Comparison of ENCODE assay signal across 23 cellular contexts in genomic region chr10:127937915-127938440, GRCh38. TPM values are rescaled to one million over a fixed set of nuclear protein-coding genes. Genes with fewer than 3 reads are reported as not detected.
DNase-seq lines count a peak whose midpoint lies in the region; ATAC-seq and TF ChIP-seq lines count a peak whose summit lies in the region.
"Had no signal": no experiment of that assay in that cellular context is flagged by ENCODE, and none has a peak within 500 bp of the region (broad histone marks: within the 10 kb centered on the region; RNA-seq: fewer than 3 reads in every experiment).

No MANE protein-coding gene starts in this region.

- no peak for TF ChIP-seq CTCF in RWPE1 (conservative IDR thresholded peaks at IDR 0.05; ENCODE audit: low read depth)

- POLR2A ChIA-PET in RWPE1 (lab: Yijun Ruan, JAX; ENCODE audit: low non-redundant PET), result no interaction called here
- POLR2A ChIA-PET in activated CD8-positive, alpha-beta T cell treated with anti-CD3 and anti-CD28 coated beads, Interleukin-2, amount 10 ng/mL, durations not matched to agents 7 days and 5 days (lab: Charles Lee), result no interaction called here

- H3K27me3 Mint-ChIP-seq in activated CD8-positive, alpha-beta T cell treated with anti-CD3 and anti-CD28 coated beads, Interleukin-2, amount 10 ng/mL, durations not matched to agents 7 days and 5 days (ENCODE audit: low read depth), result peaks cover 2% of the 10 kb centered on the region

- ATAC-seq in Right ventricle myocardium superior (ENCODE audit: poor library complexity) (peak; percentile 28), left cardiac atrium (no peak)
- no peak for ATAC-seq in activated CD8-positive, alpha-beta T cell treated with anti-CD3 and anti-CD28 coated beads, Interleukin-2, amount 10 ng/mL, durations not matched to agents 7 days and 5 days

- no peaks in the 10 kb centered on the region for H3K36me3 Mint-ChIP-seq in activated CD8-positive, alpha-beta T cell treated with anti-CD3 and anti-CD28 coated beads, Interleukin-2, amount 10 ng/mL, durations not matched to agents 7 days and 5 days (ENCODE audit: low read depth)
- H3K36me3 Mint-ChIP-seq: IgD-negative memory B cell had no signal

- H3K4me3 Mint-ChIP-seq in activated CD8-positive, alpha-beta T cell treated with anti-CD3 and anti-CD28 coated beads, Interleukin-2, amount 10 ng/mL, durations not matched to agents 7 days and 5 days, result no peak overlapping the region
- H3K4me3 Mint-ChIP-seq: CD4-positive, alpha-beta T cell; IgD-negative memory B cell had no signal

- H3K4me1 Mint-ChIP-seq in activated CD8-positive, alpha-beta T cell treated with anti-CD3 and anti-CD28 coated beads, Interleukin-2, amount 10 ng/mL, durations not matched to agents 7 days and 5 days (ENCODE audit: low read depth), result no peaks in the 10 kb centered on the region

- no peak overlapping the region for H3K27ac Mint-ChIP-seq in activated CD8-positive, alpha-beta T cell treated with anti-CD3 and anti-CD28 coated beads, Interleukin-2, amount 10 ng/mL, durations not matched to agents 7 days and 5 days
- H3K27ac Mint-ChIP-seq: CD4-positive, alpha-beta T cell; IgD-negative memory B cell had no signal

- no peaks in the 10 kb centered on the region for H3K9me3 Mint-ChIP-seq in activated CD8-positive, alpha-beta T cell treated with anti-CD3 and anti-CD28 coated beads, Interleukin-2, amount 10 ng/mL, durations not matched to agents 7 days and 5 days (ENCODE audit: insufficient read depth)
- H3K9me3 Mint-ChIP-seq: CD4-positive, alpha-beta T cell had no signal

- intact Hi-C loops in Right ventricle myocardium superior (cut with DNase I), result no loop called here
- intact Hi-C loops in left cardiac atrium (cut with DNase I), result no loop called here

- DNase-seq in Right ventricle myocardium superior (no peak), left cardiac atrium (no peak), RWPE1 (ENCODE audit: low spot score) (no peak), islet precursor cell (peak; percentile 47), substantia nigra (lab: John Stamatoyannopoulos, UW) (peak in 2 of 49 donors; percentile 31 to 33), middle frontal gyrus (ENCODE audit: extremely low spot score, low spot score) (no peak)
- DNase-seq in activated CD8-positive, alpha-beta T cell treated with anti-CD3 and anti-CD28 coated beads, Interleukin-2, amount 10 ng/mL, durations not matched to agents 7 days and 5 days, result no peak
- DNase-seq in activated effector memory CD4-positive, alpha-beta T cell treated with anti-CD3 and anti-CD28 coated beads, Interleukin-2, amount 50 U/mL, for 16 hours, result no peak
- DNase-seq: CD4-positive, alpha-beta T cell; MM.1S; NCI-H1417 treated with DMSO at 0.1 percent for 48 hours; NCI-H1694 treated with DMSO at 0.1 percent for 48 hours; NCI-H2081; NCI-H2227 treated with DMSO at 0.1 percent for 48 hours; NCI-H510A; NCI-H69; NK-92 treated with Interleukin-12 subunit alpha and Interleukin-12 subunit beta, amount 100 ng/mL, for 24 hours; RPMI8226; SJCRH30 had no signal

- H3K27ac ChIP-seq in RWPE1, result peak overlapping the region; percentile 69
- peak overlapping the region; percentile 14 for H3K27ac ChIP-seq in substantia nigra (ENCODE audit: low read depth, low read length, poor library complexity, severe bottlenecking)
- H3K27ac ChIP-seq: BLaER1 treated with 17β-estradiol and CSF1 and Interleukin-3, amounts not matched to agents 10 nM and 100 nM; HL-60; KMS-11; SJCRH30 had no signal

- CTCF ChIA-PET in RWPE1 (lab: Yijun Ruan, JAX), result interaction anchor here (1.4 kb wide), 1 partner anchor 74 kb away, joined by 6 read pairs; no protein-coding TSS in a partner anchor
- CTCF ChIA-PET in activated CD8-positive, alpha-beta T cell treated with anti-CD3 and anti-CD28 coated beads, Interleukin-2, amount 10 ng/mL, durations not matched to agents 7 days and 5 days (lab: Charles Lee), result no interaction called here

RNA-seq across cellular contexts. Expression of gene PTPRE, which starts 31.1 kb away (rescaled TPM):
- total RNA-seq in Right ventricle myocardium superior (16.0 TPM), left cardiac atrium (10 to 100 TPM; 14.2 to 24.3 TPM)
- total RNA-seq in activated CD8-positive, alpha-beta T cell treated with anti-CD3 and anti-CD28 coated beads, Interleukin-2, amount 10 ng/mL, durations not matched to agents 7 days and 5 days, result 10 to 100 TPM; 21.4 to 24.5 TPM

RNA-seq across cellular contexts. Expression of gene CLRN3, which starts 45.2 kb away (rescaled TPM):
- total RNA-seq in Right ventricle myocardium superior, result not detected
- not detected for total RNA-seq in left cardiac atrium
- not detected for total RNA-seq in activated CD8-positive, alpha-beta T cell treated with anti-CD3 and anti-CD28 coated beads, Interleukin-2, amount 10 ng/mL, durations not matched to agents 7 days and 5 days
- total RNA-seq: CD4-positive, alpha-beta T cell; SJCRH30 had no signal
